ENCODE assay signal across 7 cellular contexts in the genomic region with DNA sequence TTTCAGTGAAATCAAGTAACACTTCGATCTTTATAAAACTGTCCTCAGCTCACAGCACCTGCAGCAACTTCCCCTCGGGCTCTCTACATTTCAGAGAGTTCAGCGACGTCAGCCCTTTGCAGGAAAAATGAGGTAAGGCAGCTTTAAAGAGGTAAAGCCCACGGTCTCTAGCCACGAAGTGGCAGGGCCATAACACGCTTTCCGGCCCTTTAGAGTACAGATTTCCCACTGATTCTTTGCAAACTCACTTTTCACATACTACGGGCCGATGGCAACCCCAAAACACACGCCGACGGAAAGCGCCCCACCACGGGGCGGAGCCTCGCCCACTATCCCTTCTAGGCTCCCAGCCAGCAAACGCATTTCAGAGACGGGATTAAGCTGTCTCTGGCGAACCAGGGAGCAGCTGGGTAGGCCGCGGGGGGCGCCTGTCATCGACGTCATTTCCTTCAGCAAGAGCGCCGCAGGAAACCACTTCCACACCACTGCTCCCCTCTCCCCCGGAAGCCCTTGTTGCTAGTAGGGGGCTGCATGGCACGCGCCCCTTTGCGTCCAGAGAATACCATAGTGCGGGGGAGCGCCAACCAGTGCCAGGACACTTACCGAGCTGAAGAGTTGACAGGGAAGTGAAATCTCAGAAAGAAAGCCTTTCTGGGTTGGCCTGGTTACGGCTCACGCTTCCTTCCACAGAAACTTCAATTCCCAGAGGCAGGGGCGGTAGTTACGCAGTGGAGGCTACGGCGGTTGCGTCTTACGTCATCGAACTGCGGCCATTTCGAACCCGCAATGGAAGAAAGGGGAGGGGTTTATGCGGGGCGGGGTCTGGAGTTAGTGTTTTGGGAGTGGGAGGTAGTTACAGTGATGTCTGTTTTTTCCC. TPM values are rescaled to one million over a fixed set of nuclear protein-coding genes. Genes with fewer than 3 reads are reported as not detected.
DNase-seq lines count a peak whose midpoint lies in the region; ATAC-seq and TF ChIP-seq lines count a peak whose summit lies in the region.

TRMT10A (minus strand) TSS at position 730 of the 877 bp plus-strand sequence. CDS start 4,701 bp downstream, outside the sequence.

- TF ChIP-seq POLR2A in GM18505 (IDR thresholded peaks at IDR 0.05; ENCODE audit: borderline replicate concordance, extremely low read depth, insufficient read depth, insufficient read length) = peak; percentile 82

- 2% methylated on average over 48 of the region's 48 CpGs for WGBS in hepatocyte (ENCODE audit: low lambda C conversion rate, missing lambda C conversion rate)

- no peaks in the 10 kb centered on the region for H4K20me1 ChIP-seq in hepatocyte (ENCODE audit: insufficient read depth, poor library complexity, severe bottlenecking)

- in situ Hi-C loops in astrocyte of the spinal cord (cut with HindIII; ENCODE audit: low sequenced_read_pairs) = no loop called here

- no peaks in the 10 kb centered on the region for H3K9me3 ChIP-seq in hepatocyte (ENCODE audit: low read depth)

- H3K27ac ChIP-seq in hepatocyte = peak within 1 kb of the TSS; percentile 95

- H3K4me3 ChIP-seq in astrocyte of the spinal cord (ENCODE audit: low read depth, low read length) (peak within 1 kb of the TSS; percentile 87), hepatocyte (peak within 1 kb of the TSS; percentile 48)

- no peaks in the 10 kb centered on the region for H3K4me1 ChIP-seq in hepatocyte (ENCODE audit: insufficient read depth)

- H3K9me2 ChIP-seq in hepatocyte (replicated peaks; ENCODE audit: insufficient read depth) = no peaks in the 10 kb centered on the region

- H2AFZ ChIP-seq in hepatocyte = peak within 1 kb of the TSS; percentile 70

- ATAC-seq in GM18505 (IDR thresholded peaks at IDR 0.05; ENCODE audit: unreplicated experiment) = peak; percentile 95
- peak; percentile 91 for ATAC-seq in HG02973 (IDR thresholded peaks at IDR 0.05; ENCODE audit: unreplicated experiment)

- DNase-seq in NCI-H2029 (lab: John Stamatoyannopoulos, UW) (peak; percentile 95), T1000 (lab: John Stamatoyannopoulos, UW) (peak; percentile 88), astrocyte of the spinal cord (ENCODE audit: low read depth, low spot score) (peak; percentile 99), hepatocyte (ENCODE audit: low spot score) (peak; percentile 98), renal cortical epithelial cell (ENCODE audit: low read depth) (peak; percentile 94)

- TF ChIP-seq CTCF in astrocyte of the spinal cord (IDR thresholded peaks at IDR 0.05; ENCODE audit: low read depth, low read length) (no peak), hepatocyte (IDR thresholded peaks at IDR 0.05; ENCODE audit: poor library complexity) (no peak)

- no peaks in the 10 kb centered on the region for H3K36me3 ChIP-seq in hepatocyte (replicated peaks; ENCODE audit: insufficient read depth, low read depth)

- no peaks in the 10 kb centered on the region for H3K27me3 ChIP-seq in hepatocyte

- H3K79me2 ChIP-seq in hepatocyte = no peaks in the 10 kb centered on the region

- peak within 1 kb of the TSS; percentile 76 for H3K4me2 ChIP-seq in hepatocyte

RNA-seq across cellular contexts. Expression of gene TRMT10A, which starts in this region (rescaled TPM):
- total RNA-seq in hepatocyte (16.9 and 17.9 TPM in 2 replicates), renal cortical epithelial cell (12.5 and 16.1 TPM in 2 replicates)
- polyA plus RNA-seq in hepatocyte = 5.4 and 6.2 TPM in 2 replicates

Comparison
In these comparisons a context has a peak if more than half of its experiments do, and no peak if none do; other contexts are left out.
1. Peak in every context shown above with its lines: DNase-seq, ATAC-seq, H3K4me3 ChIP-seq and H3K27ac ChIP-seq.